Comparison of ENCODE assay signal across 37 cellular contexts in the genomic region with DNA sequence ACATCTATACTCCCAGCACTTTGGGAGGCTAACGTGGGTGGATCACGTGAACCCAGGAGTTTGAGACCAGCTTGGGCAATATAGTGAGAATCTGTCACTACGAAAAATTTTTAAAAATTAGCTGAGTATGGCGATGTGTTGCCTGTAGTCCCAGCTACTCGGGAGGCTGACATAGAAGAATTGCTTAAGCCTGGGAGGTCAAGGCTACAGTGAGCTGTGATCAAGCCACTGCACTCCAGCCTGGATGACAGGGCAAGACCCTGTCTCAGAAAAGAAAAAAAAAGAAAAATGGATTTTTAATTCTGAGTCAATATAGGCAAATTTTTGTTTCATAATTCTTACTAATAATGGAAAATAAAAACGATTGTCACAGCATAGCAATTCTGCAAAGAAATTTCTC. TPM values are rescaled to one million over a fixed set of nuclear protein-coding genes. Genes with fewer than 3 reads are reported as not detected.
"Had no signal": no experiment of that assay in that cellular context is flagged by ENCODE, and none has a peak within 500 bp of the region (broad histone marks: within the 10 kb centered on the region; RNA-seq: fewer than 3 reads in every experiment).

No MANE protein-coding gene starts in this region.

- H3K27me3 ChIP-seq: MG63 had no signal

- H3K27ac ChIP-seq: KMS-11 had no signal

- H3K4me3 ChIP-seq: MG63 had no signal

- H3K9me3 ChIP-seq: MG63 had no signal

- DNase-seq: Karpas-422, Kasumi-1, MG63, MM.1S, MV-4-11, NCI-H1048, NCI-H1092, NCI-H1092 treated with DMSO at 0.1 percent for 48 hours, NCI-H1105, NCI-H1105 treated with DMSO at 0.1 percent for 48 hours, NCI-H1417, NCI-H1417 treated with DMSO at 0.1 percent for 48 hours, NCI-H1436, NCI-H1436 treated with DMSO at 0.1 percent for 48 hours, NCI-H146, NCI-H1694, NCI-H1694 treated with DMSO at 0.1 percent for 48 hours, NCI-H187, NCI-H187 treated with DMSO at 0.1 percent for 48 hours, NCI-H1930, NCI-H2029, NCI-H2029 treated with DMSO at 0.1 percent for 48 hours, NCI-H2081, NCI-H2081 treated with DMSO at 0.1 percent for 48 hours, NCI-H2107, NCI-H2171, NCI-H2171 treated with DMSO at 0.1 percent for 48 hours, NCI-H2227 treated with DMSO at 0.1 percent for 48 hours, NCI-H226, NCI-H345, NCI-H446, NCI-H446 treated with DMSO at 0.1 percent for 48 hours, NCI-H510A had no signal

RNA-seq across cellular contexts. Expression of gene C3orf49, which starts 13.3 kb away (rescaled TPM):
- total RNA-seq: LHCN-M2, M059J, MCF 10A had no signal
